Comparison of ENCODE assay signal across 8 cellular contexts in the genomic region with DNA sequence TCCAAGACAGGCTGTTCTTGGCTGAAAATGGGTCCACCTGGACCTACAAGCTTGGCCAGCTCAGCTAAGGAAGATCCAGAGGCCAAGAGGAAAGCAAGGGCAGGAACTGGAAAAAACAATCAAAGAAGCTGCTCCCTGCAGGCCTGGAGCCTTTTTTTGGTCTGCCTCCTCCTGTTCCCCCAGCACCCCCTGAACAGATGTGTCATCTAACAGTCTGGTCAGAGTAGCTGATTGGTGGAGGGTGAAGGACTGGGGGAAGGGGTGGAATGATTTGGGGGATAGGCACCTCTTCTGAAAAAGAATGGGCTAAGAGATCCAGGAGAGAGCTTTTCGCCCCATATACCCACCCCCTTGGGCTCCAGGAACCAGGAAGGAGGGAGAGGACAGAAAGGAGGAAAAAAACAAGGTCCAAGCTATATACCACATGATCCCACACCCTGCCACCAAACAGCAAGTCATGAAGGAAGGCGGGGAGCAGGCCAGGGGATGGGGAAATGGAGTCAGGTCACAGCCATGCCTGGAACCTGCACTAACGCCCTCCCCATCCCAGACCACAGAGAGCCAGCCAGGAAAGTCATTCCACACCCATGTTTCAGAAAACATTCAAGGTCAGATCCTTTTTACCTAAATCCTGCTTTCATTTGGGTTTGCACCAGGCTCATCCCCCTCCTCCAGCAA. TPM values are rescaled to one million over a fixed set of nuclear protein-coding genes. Genes with fewer than 3 reads are reported as not detected.
DNase-seq lines count a peak whose midpoint lies in the region; ATAC-seq, FAIRE-seq and TF ChIP-seq lines count a peak whose summit lies in the region.

No MANE protein-coding gene starts in this region.

- DNase-seq in activated CD4-positive, alpha-beta T cell treated with anti-CD3 and anti-CD28 coated beads for 36 hours, result no peak
- no peak for DNase-seq in activated CD4-positive, alpha-beta T cell treated with anti-CD3 and anti-CD28 coated beads for 4 hours
- DNase-seq in ascending aorta (ENCODE audit: low spot score in 2 of 2) (no peak), kidney (no peak), stromal cell of bone marrow (ENCODE audit: low read depth) (peak; percentile 61), SKM-1 (lab: John Stamatoyannopoulos, UW; ENCODE audit: unreplicated experiment) (no peak)
- DNase-seq in activated CD4-positive, alpha-beta T cell treated with anti-CD3 and anti-CD28 coated beads, Interleukin-2, amount 50 U/mL, for 48 hours, result no peak

- no peak for FAIRE-seq in kidney (lab: Jason Lieb, UNC)

- peaks cover 2% of the 10 kb centered on the region for H3K27me3 Mint-ChIP-seq in activated CD4-positive, alpha-beta T cell treated with anti-CD3 and anti-CD28 coated beads for 36 hours

- H3K9me3 Mint-ChIP-seq in activated CD4-positive, alpha-beta T cell treated with anti-CD3 and anti-CD28 coated beads for 36 hours (ENCODE audit: low read depth), result no peaks in the 10 kb centered on the region

- H3K27ac ChIP-seq in ascending aorta (peak overlapping the region; percentile 92 to 98), kidney (ENCODE audit: low read depth in 2 of 2, low read length in 2 of 2) (peak overlapping the region; percentile 90 to 92)

- H3K4me1 ChIP-seq in ascending aorta (peaks cover 0 to 35% of the 10 kb centered on the region in 2 donors), kidney (ENCODE audit: control insufficient read depth in 1 of 2, insufficient read depth in 1 of 2, low read depth in 1 of 2, low read length in 2 of 2) (peaks cover 36 to 40% of the 10 kb centered on the region in 2 donors)

- peak overlapping the region; percentile 79 for H3K4me3 Mint-ChIP-seq in activated CD4-positive, alpha-beta T cell treated with anti-CD3 and anti-CD28 coated beads for 36 hours

- CTCF ChIA-PET in activated CD4-positive, alpha-beta T cell treated with anti-CD3 and anti-CD28 coated beads for 36 hours (lab: Charles Lee), result interaction anchor here (1.0 to 4.2 kb wide), 3 partner anchors 16 to 67 kb away, joined by 3 to 18 read pairs (median 3); no protein-coding TSS in a partner anchor

- no peaks in the 10 kb centered on the region for H3K36me3 Mint-ChIP-seq in activated CD4-positive, alpha-beta T cell treated with anti-CD3 and anti-CD28 coated beads for 36 hours (ENCODE audit: low read depth)

- no peaks in the 10 kb centered on the region for H3K9me3 ChIP-seq in ascending aorta
- H3K9me3 ChIP-seq in kidney (ENCODE audit: control insufficient read depth in 1 of 2, low read length in 2 of 2), result no peaks in the 10 kb centered on the region

- no peak overlapping the region for H3K27ac Mint-ChIP-seq in activated CD4-positive, alpha-beta T cell treated with anti-CD3 and anti-CD28 coated beads for 36 hours

- no peaks in the 10 kb centered on the region for H3K36me3 ChIP-seq in ascending aorta
- peaks cover under 1 to 4% of the 10 kb centered on the region in 2 donors for H3K36me3 ChIP-seq in kidney (ENCODE audit: control insufficient read depth in 1 of 2, insufficient read depth in 2 of 2, low read length in 2 of 2)

- POLR2A ChIA-PET in activated CD4-positive, alpha-beta T cell treated with anti-CD3 and anti-CD28 coated beads for 36 hours (lab: Charles Lee), result no interaction called here

- intact Hi-C loops in activated CD4-positive, alpha-beta T cell treated with anti-CD3 and anti-CD28 coated beads for 36 hours (cut with DNase I, micrococcal nuclease), result loop anchor here in 1 of 2 experiments (5.0 kb wide), 2 partner anchors 182 to 283 kb away; partner anchors contain the start of genes EGR4 and EXOC6B
- intact Hi-C loops in ascending aorta (cut with DNase I) (loop anchor here (5.0 kb wide), 4 partner anchors 102 to 1778 kb away; partner anchors contain the start of genes ALMS1, SMYD5, SPR and ZNF638), kidney (cut with DNase I) (no loop called here)

- ATAC-seq in activated CD4-positive, alpha-beta T cell treated with anti-CD3 and anti-CD28 coated beads for 36 hours, result no peak
- ATAC-seq in GM19023 (IDR thresholded peaks at IDR 0.05; ENCODE audit: unreplicated experiment), result no peak

- peak overlapping the region; percentile 78 to 84 for H3K4me3 ChIP-seq in ascending aorta
- peak overlapping the region; percentile 64 to 91 for H3K4me3 ChIP-seq in kidney (ENCODE audit: low read length in 2 of 2)

- no peaks in the 10 kb centered on the region for H3K27me3 ChIP-seq in ascending aorta

- peaks cover 25% of the 10 kb centered on the region for H3K4me1 Mint-ChIP-seq in activated CD4-positive, alpha-beta T cell treated with anti-CD3 and anti-CD28 coated beads for 36 hours

- no peak for TF ChIP-seq CTCF in ascending aorta (IDR thresholded peaks at IDR 0.05)
- no peak for TF ChIP-seq CTCF in kidney (IDR thresholded peaks at IDR 0.05; ENCODE audit: borderline replicate concordance, extremely low read depth, insufficient read depth)

- H3K9ac ChIP-seq in kidney (ENCODE audit: low read length in 2 of 2), result peak overlapping the region; percentile 49 to 98

RNA-seq across cellular contexts. Expression of gene RAB11FIP5, which starts 2.0 kb away (rescaled TPM):
- 10 to 100 TPM; 16.4 to 16.5 TPM for total RNA-seq in activated CD4-positive, alpha-beta T cell treated with anti-CD3 and anti-CD28 coated beads for 36 hours
- total RNA-seq in ascending aorta, result 95.3 TPM
- total RNA-seq in kidney, result 57.1 TPM
- polyA plus RNA-seq in kidney (ENCODE audit: insufficient read depth, low read depth, low replicate concordance), result 49.6 TPM

RNA-seq across cellular contexts. Expression of gene SFXN5, which starts 39.2 kb away (rescaled TPM):
- 1 to 10 TPM; 4.5 to 6.2 TPM for total RNA-seq in activated CD4-positive, alpha-beta T cell treated with anti-CD3 and anti-CD28 coated beads for 36 hours
- 9.3 TPM for total RNA-seq in ascending aorta
- 21.4 TPM for total RNA-seq in kidney
- 35.9 TPM for polyA plus RNA-seq in kidney (ENCODE audit: insufficient read depth, low read depth, low replicate concordance)
